31 cellular contexts compared by ENCODE assay signal in genomic region chr13:113176822-113177221, GRCh38. TPM values are rescaled to one million over a fixed set of nuclear protein-coding genes. Genes with fewer than 3 reads are reported as not detected.
DNase-seq lines count a peak whose midpoint lies in the region; ATAC-seq, FAIRE-seq and TF ChIP-seq lines count a peak whose summit lies in the region.
"Had no signal": no experiment of that assay in that cellular context is flagged by ENCODE, and none has a peak within 500 bp of the region (broad histone marks: within the 10 kb centered on the region; RNA-seq: fewer than 3 reads in every experiment).

No MANE protein-coding gene starts in this region.

- peaks cover 13% of the 10 kb centered on the region for H3K79me1 ChIP-seq in mesenchymal stem cell (replicated peaks; ENCODE audit: low read length, poor library complexity, severe bottlenecking)

- H3K4ac ChIP-seq in mesenchymal stem cell (ENCODE audit: low read depth in 1 of 2, low read length in 2 of 2), result peak overlapping the region in 1 of 2 experiments; percentile 46

- H4K8ac ChIP-seq in mesenchymal stem cell (ENCODE audit: low read length), result no peak overlapping the region

- peaks cover 3 to 25% (median 9%) of the 10 kb centered on the region in 4 donors for H3K4me1 Mint-ChIP-seq in CD4-positive, CD25-positive, alpha-beta regulatory T cell
- H3K4me1 Mint-ChIP-seq in activated CD4-positive, alpha-beta memory T cell treated with anti-CD3 and anti-CD28 coated beads, Interleukin-2, amount 10 ng/mL, durations not matched to agents 7 days and 5 days, result peaks cover 68% of the 10 kb centered on the region

- FAIRE-seq in kidney (lab: Jason Lieb, UNC), result no peak
- FAIRE-seq: keratinocyte had no signal

- H2BK5ac ChIP-seq in mesenchymal stem cell (ENCODE audit: low read depth, low read length, poor library complexity, severe bottlenecking), result no peak overlapping the region

- intact Hi-C loops in kidney (cut with DNase I), result no loop called here

- H3K36me3 Mint-ChIP-seq in CD4-positive, CD25-positive, alpha-beta regulatory T cell, result peaks cover 48% of the 10 kb centered on the region
- peaks cover 75% of the 10 kb centered on the region for H3K36me3 Mint-ChIP-seq in activated CD4-positive, alpha-beta memory T cell treated with anti-CD3 and anti-CD28 coated beads, Interleukin-2, amount 10 ng/mL, durations not matched to agents 7 days and 5 days (ENCODE audit: low read depth)

- peak overlapping the region in 2 of 11 experiments; percentile 38 to 39; a peak in 3 of 22 replicates for H3K9ac ChIP-seq in BLaER1 treated with 17β-estradiol and CSF1 and Interleukin-3, amounts not matched to agents 10 nM and 100 nM
- H3K9ac ChIP-seq in mesenchymal stem cell (ENCODE audit: low read length), result no peak overlapping the region
- H3K9ac ChIP-seq in kidney (ENCODE audit: low read length in 2 of 2), result no peak overlapping the region

- no peaks in the 10 kb centered on the region for H3K27me3 ChIP-seq in BLaER1 treated with 17β-estradiol and CSF1 and Interleukin-3, amounts not matched to agents 10 nM and 100 nM
- no peaks in the 10 kb centered on the region for H3K27me3 ChIP-seq in CD4-positive, CD25-positive, alpha-beta regulatory T cell (ENCODE audit: control insufficient read depth, insufficient read depth, low read length)
- H3K27me3 ChIP-seq in mesenchymal stem cell (ENCODE audit: control insufficient read depth in 1 of 2, insufficient read depth in 1 of 2, low read length in 2 of 2), result no peaks in the 10 kb centered on the region
- H3K27me3 ChIP-seq: brain microvascular endothelial cell, sigmoid colon, tibial nerve had no signal

- peaks cover 0 to 25% (median 0%) of the 10 kb centered on the region in 11 experiments; a peak in 7 of 22 replicates for H3K9me3 ChIP-seq in BLaER1 treated with 17β-estradiol and CSF1 and Interleukin-3, amounts not matched to agents 10 nM and 100 nM (replicated peaks in 1 of 11)
- no peaks in the 10 kb centered on the region for H3K9me3 ChIP-seq in CD4-positive, CD25-positive, alpha-beta regulatory T cell (ENCODE audit: control insufficient read depth in 2 of 2, low read length in 2 of 2)
- no peaks in the 10 kb centered on the region for H3K9me3 ChIP-seq in mesenchymal stem cell (ENCODE audit: control insufficient read depth, low read length)
- H3K9me3 ChIP-seq in kidney (ENCODE audit: control insufficient read depth in 1 of 2, low read length in 2 of 2), result no peaks in the 10 kb centered on the region
- H3K9me3 ChIP-seq: psoas muscle, sigmoid colon, tibial nerve had no signal

- POLR2A ChIA-PET in activated CD4-positive, alpha-beta memory T cell treated with anti-CD3 and anti-CD28 coated beads, Interleukin-2, amount 10 ng/mL, durations not matched to agents 7 days and 5 days (lab: Charles Lee), result interaction anchor here (1.2 to 5.7 kb wide), 4 partner anchors 9 to 32 kb away, joined by 4 to 54 read pairs (median 32); partner anchors contain the start of genes CUL4A and PCID2

- H3K27me3 Mint-ChIP-seq in CD4-positive, CD25-positive, alpha-beta regulatory T cell, result no peaks in the 10 kb centered on the region
- no peaks in the 10 kb centered on the region for H3K27me3 Mint-ChIP-seq in activated CD4-positive, alpha-beta memory T cell treated with anti-CD3 and anti-CD28 coated beads, Interleukin-2, amount 10 ng/mL, durations not matched to agents 7 days and 5 days
- H3K27me3 Mint-ChIP-seq: IgD-negative memory B cell, naive B cell had no signal

- no peak overlapping the region for H3K23ac ChIP-seq in mesenchymal stem cell (ENCODE audit: low read length in 2 of 2)

- CTCF ChIA-PET in activated CD4-positive, alpha-beta memory T cell treated with anti-CD3 and anti-CD28 coated beads, Interleukin-2, amount 10 ng/mL, durations not matched to agents 7 days and 5 days (lab: Charles Lee), result interaction anchor here (1.3 kb wide), 2 partner anchors 17 to 33 kb away, joined by 3 read pairs; no protein-coding TSS in a partner anchor

- peak overlapping the region; percentile 38 for H2BK15ac ChIP-seq in mesenchymal stem cell (ENCODE audit: low read depth, poor library complexity, severe bottlenecking)

- peak overlapping the region in 1 of 3 donors; percentile 97 for H3K27ac Mint-ChIP-seq in CD4-positive, CD25-positive, alpha-beta regulatory T cell
- peak overlapping the region; percentile 100 for H3K27ac Mint-ChIP-seq in activated CD4-positive, alpha-beta memory T cell treated with anti-CD3 and anti-CD28 coated beads, Interleukin-2, amount 10 ng/mL, durations not matched to agents 7 days and 5 days
- H3K27ac Mint-ChIP-seq: WTC11 had no signal

- H3K4me1 ChIP-seq in BLaER1 treated with 17β-estradiol and CSF1 and Interleukin-3, amounts not matched to agents 10 nM and 100 nM, result peaks cover 2 to 94% (median 16%) of the 10 kb centered on the region in 10 experiments
- peaks cover 15% of the 10 kb centered on the region for H3K4me1 ChIP-seq in CD4-positive, CD25-positive, alpha-beta regulatory T cell (ENCODE audit: control insufficient read depth, insufficient read depth, low read length, poor library complexity, severe bottlenecking)
- H3K4me1 ChIP-seq in mesenchymal stem cell (ENCODE audit: control insufficient read depth, insufficient read depth, low read depth, low read length) (peaks cover 16% of the 10 kb centered on the region), kidney (ENCODE audit: control insufficient read depth in 1 of 2, insufficient read depth in 1 of 2, low read depth in 1 of 2, low read length in 2 of 2) (peaks cover 3 to 5% of the 10 kb centered on the region in 2 donors)
- H3K4me1 ChIP-seq: psoas muscle, tibial nerve had no signal

- no peak overlapping the region for H2BK120ac ChIP-seq in mesenchymal stem cell (ENCODE audit: low read depth, low read length)

- peaks cover 59 to 99% (median 91%) of the 10 kb centered on the region in 11 experiments for H3K36me3 ChIP-seq in BLaER1 treated with 17β-estradiol and CSF1 and Interleukin-3, amounts not matched to agents 10 nM and 100 nM
- H3K36me3 ChIP-seq in CD4-positive, CD25-positive, alpha-beta regulatory T cell (ENCODE audit: control insufficient read depth, insufficient read depth, low read length), result peaks cover 50% of the 10 kb centered on the region
- H3K36me3 ChIP-seq in mesenchymal stem cell (ENCODE audit: control insufficient read depth in 1 of 2, insufficient read depth in 2 of 2, low read depth in 1 of 2, low read length in 2 of 2) (peaks cover 50 to 91% of the 10 kb centered on the region in 2 experiments), kidney (ENCODE audit: control insufficient read depth in 1 of 2, insufficient read depth in 2 of 2, low read length in 2 of 2) (peaks cover 27 to 50% of the 10 kb centered on the region in 2 donors)

- no peak overlapping the region for H3K18ac ChIP-seq in mesenchymal stem cell (ENCODE audit: low read depth in 1 of 2, low read length in 2 of 2)

- peak overlapping the region in 5 of 11 experiments; percentile 9 to 69 (median 58); a peak in 9 of 22 replicates for H3K4me2 ChIP-seq in BLaER1 treated with 17β-estradiol and CSF1 and Interleukin-3, amounts not matched to agents 10 nM and 100 nM
- H3K4me2 ChIP-seq in mesenchymal stem cell (ENCODE audit: low read length, poor library complexity, severe bottlenecking), result no peak overlapping the region

- H2BK12ac ChIP-seq in mesenchymal stem cell (ENCODE audit: low read length in 2 of 2), result no peak overlapping the region

- peak overlapping the region in 6 of 11 experiments; percentile 16 to 79 (median 50); a peak in 8 of 22 replicates for H3K27ac ChIP-seq in BLaER1 treated with 17β-estradiol and CSF1 and Interleukin-3, amounts not matched to agents 10 nM and 100 nM
- H3K27ac ChIP-seq in CD4-positive, CD25-positive, alpha-beta regulatory T cell (ENCODE audit: insufficient read depth, low read length, poor library complexity, severe bottlenecking), result peak overlapping the region; percentile 83
- H3K27ac ChIP-seq in mesenchymal stem cell (ENCODE audit: low read length, poor library complexity, severe bottlenecking) (no peak overlapping the region), kidney (ENCODE audit: low read depth in 2 of 2, low read length in 2 of 2) (no peak overlapping the region)
- H3K27ac ChIP-seq: C4-2B, psoas muscle, tibial nerve had no signal

- no peak overlapping the region for H2AK5ac ChIP-seq in mesenchymal stem cell (ENCODE audit: low read length, severe bottlenecking)

- H2AFZ ChIP-seq in mesenchymal stem cell (ENCODE audit: low read depth, low read length), result no peak overlapping the region

- peak overlapping the region; percentile 43 for H4K91ac ChIP-seq in mesenchymal stem cell (ENCODE audit: low read length)

- no peak overlapping the region for H3K4me3 Mint-ChIP-seq in CD4-positive, CD25-positive, alpha-beta regulatory T cell
- H3K4me3 Mint-ChIP-seq in activated CD4-positive, alpha-beta memory T cell treated with anti-CD3 and anti-CD28 coated beads, Interleukin-2, amount 10 ng/mL, durations not matched to agents 7 days and 5 days, result no peak overlapping the region
- H3K4me3 Mint-ChIP-seq: WTC11 had no signal

- H3K9me3 Mint-ChIP-seq in CD4-positive, CD25-positive, alpha-beta regulatory T cell, result no peaks in the 10 kb centered on the region
- no peaks in the 10 kb centered on the region for H3K9me3 Mint-ChIP-seq in activated CD4-positive, alpha-beta memory T cell treated with anti-CD3 and anti-CD28 coated beads, Interleukin-2, amount 10 ng/mL, durations not matched to agents 7 days and 5 days
- H3K9me3 Mint-ChIP-seq: activated naive CD4-positive, alpha-beta T cell treated with anti-CD3 and anti-CD28 coated beads, Interleukin-2, amount 50 U/mL, for 72 hours; activated T-helper 2 cell treated with anti-CD3 and anti-CD28 coated beads, Interferon-gamma antibody, Interleukin-2, Interleukin-4, amounts not matched to agents 10 μg/mL and 5 μg/mL and 100 μg/mL, durations not matched to agents 14 hours and 24 hours and 36 hours; IgD-negative memory B cell; naive B cell; WTC11 had no signal

- DNase-seq in CD4-positive, CD25-positive, alpha-beta regulatory T cell, result no peak
- no peak for DNase-seq in activated CD4-positive, alpha-beta memory T cell treated with anti-CD3 and anti-CD28 coated beads, Interleukin-2, amount 10 ng/mL, durations not matched to agents 7 days and 5 days
- no peak for DNase-seq in mesenchymal stem cell
- no peak for DNase-seq in kidney
- DNase-seq: amygdala, brain microvascular endothelial cell, HCEC 1CT, midbrain, MV-4-11, naive B cell, NCI-H146, NCI-H345, nucleus accumbens, psoas muscle, Right ventricle myocardium superior, sigmoid colon had no signal

- no peak overlapping the region for H3K14ac ChIP-seq in mesenchymal stem cell (ENCODE audit: low read length in 2 of 2)

- no peak overlapping the region for H3K4me3 ChIP-seq in BLaER1 treated with 17β-estradiol and CSF1 and Interleukin-3, amounts not matched to agents 10 nM and 100 nM
- no peak overlapping the region for H3K4me3 ChIP-seq in CD4-positive, CD25-positive, alpha-beta regulatory T cell (ENCODE audit: low read depth, low read length)
- H3K4me3 ChIP-seq in mesenchymal stem cell (ENCODE audit: insufficient read depth in 1 of 2, low read depth in 1 of 2, low read length in 2 of 2), result no peak overlapping the region
- no peak overlapping the region for H3K4me3 ChIP-seq in kidney (ENCODE audit: low read length in 2 of 2)
- H3K4me3 ChIP-seq: psoas muscle, sigmoid colon, tibial nerve had no signal

- 98% methylated on average over 10 of the region's 14 CpGs for WGBS in mesenchymal stem cell

- no peak for TF ChIP-seq CTCF in kidney (IDR thresholded peaks at IDR 0.05; ENCODE audit: borderline replicate concordance, extremely low read depth, insufficient read depth)

- H4K20me1 ChIP-seq in BLaER1 treated with 17β-estradiol and CSF1 and Interleukin-3, amounts not matched to agents 10 nM and 100 nM, result peaks cover 0 to 8% (median 0%) of the 10 kb centered on the region in 11 experiments; a peak in 2 of 22 replicates

- ATAC-seq in CD4-positive, CD25-positive, alpha-beta regulatory T cell (ENCODE audit: low read depth in 2 of 2), result no peak
- ATAC-seq in HG03196 (IDR thresholded peaks at IDR 0.05; ENCODE audit: unreplicated experiment) (no peak), HG02763 (IDR thresholded peaks at IDR 0.05; ENCODE audit: unreplicated experiment) (no peak)
- ATAC-seq: WTC11 had no signal

RNA-seq across cellular contexts. Expression of gene PROZ, which starts 18.4 kb away (rescaled TPM):
- not detected for total RNA-seq in CD4-positive, CD25-positive, alpha-beta regulatory T cell
- under 1 TPM in 2 of 4 donors, not detected in 2; 0.15 TPM for polyA plus RNA-seq in CD4-positive, CD25-positive, alpha-beta regulatory T cell
- not detected for total RNA-seq in activated CD4-positive, alpha-beta memory T cell treated with anti-CD3 and anti-CD28 coated beads, Interleukin-2, amount 10 ng/mL, durations not matched to agents 7 days and 5 days
- polyA plus RNA-seq in mesenchymal stem cell (2013, experiment 1 of 2), result not detected
- not detected for polyA plus RNA-seq in mesenchymal stem cell (2013, experiment 2 of 2)
- total RNA-seq in kidney, result not detected
- 20.0 TPM for polyA plus RNA-seq in kidney (ENCODE audit: insufficient read depth, low read depth, low replicate concordance)
- total RNA-seq: activated T-helper 2 cell treated with anti-CD3 and anti-CD28 coated beads, Interferon-gamma antibody, Interleukin-2, Interleukin-4, amounts not matched to agents 10 μg/mL and 5 μg/mL and 100 μg/mL, durations not matched to agents 14 hours and 24 hours and 36 hours; chondrocyte; Daoy; epithelial cell of proximal tubule; glomerular endothelial cell; lower leg skin; psoas muscle; Right ventricle myocardium superior; sigmoid colon; tibial nerve; WTC11 had no signal
- polyA plus RNA-seq: IgD-negative memory B cell, keratinocyte, psoas muscle had no signal

RNA-seq across cellular contexts. Expression of gene PCID2, which starts 31.6 kb away (rescaled TPM):
- 46.8 TPM for total RNA-seq in CD4-positive, CD25-positive, alpha-beta regulatory T cell
- polyA plus RNA-seq in CD4-positive, CD25-positive, alpha-beta regulatory T cell, result 10 to 100 TPM; 68.5 to 95.4 (median 83.9) TPM
- total RNA-seq in activated CD4-positive, alpha-beta memory T cell treated with anti-CD3 and anti-CD28 coated beads, Interleukin-2, amount 10 ng/mL, durations not matched to agents 7 days and 5 days, result 10 to 100 TPM; 58.9 to 66.2 TPM
- 32.8 TPM for polyA plus RNA-seq in mesenchymal stem cell (2013, experiment 1 of 2)
- polyA plus RNA-seq in mesenchymal stem cell (2013, experiment 2 of 2), result 32.5 TPM
- 34.9 TPM for total RNA-seq in kidney
- polyA plus RNA-seq in kidney (ENCODE audit: insufficient read depth, low read depth, low replicate concordance), result 22.9 TPM

RNA-seq across cellular contexts. Expression of gene CUL4A, which starts 32.6 kb away (rescaled TPM):
- 76.4 TPM for total RNA-seq in CD4-positive, CD25-positive, alpha-beta regulatory T cell
- polyA plus RNA-seq in CD4-positive, CD25-positive, alpha-beta regulatory T cell, result 10 to 100 TPM; 46.5 to 54.7 (median 52.9) TPM
- total RNA-seq in activated CD4-positive, alpha-beta memory T cell treated with anti-CD3 and anti-CD28 coated beads, Interleukin-2, amount 10 ng/mL, durations not matched to agents 7 days and 5 days, result 10 to 100 TPM; 67.2 to 68.8 TPM
- 45.5 TPM for polyA plus RNA-seq in mesenchymal stem cell (2013, experiment 1 of 2)
- 45.2 TPM for polyA plus RNA-seq in mesenchymal stem cell (2013, experiment 2 of 2)
- 62.5 TPM for total RNA-seq in kidney
- 26.5 TPM for polyA plus RNA-seq in kidney (ENCODE audit: insufficient read depth, low read depth, low replicate concordance)

RNA-seq across cellular contexts. Expression of gene F10, which starts 54.2 kb away (rescaled TPM):
- total RNA-seq in CD4-positive, CD25-positive, alpha-beta regulatory T cell, result not detected
- polyA plus RNA-seq in CD4-positive, CD25-positive, alpha-beta regulatory T cell, result under 1 TPM in 1 of 4 donors, not detected in 3; 0.11 TPM
- not detected for total RNA-seq in activated CD4-positive, alpha-beta memory T cell treated with anti-CD3 and anti-CD28 coated beads, Interleukin-2, amount 10 ng/mL, durations not matched to agents 7 days and 5 days
- 1.4 TPM for polyA plus RNA-seq in mesenchymal stem cell (2013, experiment 1 of 2)
- 1.3 TPM for polyA plus RNA-seq in mesenchymal stem cell (2013, experiment 2 of 2)
- total RNA-seq in kidney, result 5.1 TPM
- polyA plus RNA-seq in kidney (ENCODE audit: insufficient read depth, low read depth, low replicate concordance), result 6.8 TPM
- total RNA-seq: activated naive CD4-positive, alpha-beta T cell treated with anti-CD3 and anti-CD28 coated beads, Interleukin-2, amount 50 U/mL, for 72 hours; activated T-helper 2 cell treated with anti-CD3 and anti-CD28 coated beads, Interferon-gamma antibody, Interleukin-2, Interleukin-4, amounts not matched to agents 10 μg/mL and 5 μg/mL and 100 μg/mL, durations not matched to agents 14 hours and 24 hours and 36 hours; Daoy; glomerular endothelial cell had no signal
- polyA plus RNA-seq: IgD-negative memory B cell, keratinocyte had no signal

Comparison
In these comparisons a context has a peak if more than half of its experiments do, and no peak if none do; other contexts are left out.
1. H3K27ac ChIP-seq: peak in BLaER1 treated with 17β-estradiol and CSF1 and Interleukin-3, amounts not matched to agents 10 nM and 100 nM (6 of 11) and CD4-positive, CD25-positive, alpha-beta regulatory T cell (single experiment); none in mesenchymal stem cell (single experiment) and kidney (0 of 2).